ENCODE assay signal across 1 cellular context in genomic region chr10:89163265-89163995, GRCh38.
TF ChIP-seq lines count a peak whose summit lies in the region.

No MANE protein-coding gene starts in this region.

TF ChIP-seq in SK-N-SH treated with all-trans-retinoic acid at 6 μM for 48 hours, 23 proteins besides CTCF, POLR2A, EP300 and RAD21 (continued from another document):
- TF ChIP-seq CREB5 (CRISPR knock-in tag; IDR thresholded peaks at IDR 0.05; ENCODE audit: low read depth) (no peak), ISL1 (CRISPR knock-in tag; IDR thresholded peaks at IDR 0.05) (no peak), ZNF70 (CRISPR knock-in tag; IDR thresholded peaks at IDR 0.05) (no peak), ARNTL (CRISPR knock-in tag; IDR thresholded peaks at IDR 0.05; ENCODE audit: borderline replicate concordance, low read depth) (no peak), ZC3H10 (CRISPR knock-in tag; IDR thresholded peaks at IDR 0.05) (no peak), PATZ1 (CRISPR knock-in tag; IDR thresholded peaks at IDR 0.05; ENCODE audit: borderline replicate concordance) (no peak)
